In the genomic region with DNA sequence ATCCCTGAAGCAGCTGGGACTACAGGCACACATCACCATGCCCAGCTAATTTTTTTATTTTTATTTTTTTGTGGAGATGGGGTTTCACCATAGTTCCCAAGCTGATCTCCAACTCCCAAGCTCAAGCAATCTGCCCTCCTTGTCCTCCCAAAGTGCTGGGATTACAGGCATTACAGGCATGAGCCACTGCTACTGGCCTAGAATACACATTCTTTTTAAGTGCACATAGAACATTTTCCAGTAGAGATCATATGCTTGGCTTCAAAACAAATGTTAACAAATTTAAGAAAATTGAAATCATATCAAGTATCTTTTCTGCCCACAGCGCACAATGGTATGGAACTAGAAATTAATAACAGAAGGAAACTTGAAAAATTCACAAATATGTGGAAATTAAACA, we compare ENCODE assay signal across 1 cellular context.
TF ChIP-seq lines count a peak whose summit lies in the region.

No MANE protein-coding gene starts in this region.

TF ChIP-seq in WTC11, 78 proteins besides CTCF, POLR2A, EP300 and RAD21 (continued from another document):
- TF ChIP-seq, protein P1, sequence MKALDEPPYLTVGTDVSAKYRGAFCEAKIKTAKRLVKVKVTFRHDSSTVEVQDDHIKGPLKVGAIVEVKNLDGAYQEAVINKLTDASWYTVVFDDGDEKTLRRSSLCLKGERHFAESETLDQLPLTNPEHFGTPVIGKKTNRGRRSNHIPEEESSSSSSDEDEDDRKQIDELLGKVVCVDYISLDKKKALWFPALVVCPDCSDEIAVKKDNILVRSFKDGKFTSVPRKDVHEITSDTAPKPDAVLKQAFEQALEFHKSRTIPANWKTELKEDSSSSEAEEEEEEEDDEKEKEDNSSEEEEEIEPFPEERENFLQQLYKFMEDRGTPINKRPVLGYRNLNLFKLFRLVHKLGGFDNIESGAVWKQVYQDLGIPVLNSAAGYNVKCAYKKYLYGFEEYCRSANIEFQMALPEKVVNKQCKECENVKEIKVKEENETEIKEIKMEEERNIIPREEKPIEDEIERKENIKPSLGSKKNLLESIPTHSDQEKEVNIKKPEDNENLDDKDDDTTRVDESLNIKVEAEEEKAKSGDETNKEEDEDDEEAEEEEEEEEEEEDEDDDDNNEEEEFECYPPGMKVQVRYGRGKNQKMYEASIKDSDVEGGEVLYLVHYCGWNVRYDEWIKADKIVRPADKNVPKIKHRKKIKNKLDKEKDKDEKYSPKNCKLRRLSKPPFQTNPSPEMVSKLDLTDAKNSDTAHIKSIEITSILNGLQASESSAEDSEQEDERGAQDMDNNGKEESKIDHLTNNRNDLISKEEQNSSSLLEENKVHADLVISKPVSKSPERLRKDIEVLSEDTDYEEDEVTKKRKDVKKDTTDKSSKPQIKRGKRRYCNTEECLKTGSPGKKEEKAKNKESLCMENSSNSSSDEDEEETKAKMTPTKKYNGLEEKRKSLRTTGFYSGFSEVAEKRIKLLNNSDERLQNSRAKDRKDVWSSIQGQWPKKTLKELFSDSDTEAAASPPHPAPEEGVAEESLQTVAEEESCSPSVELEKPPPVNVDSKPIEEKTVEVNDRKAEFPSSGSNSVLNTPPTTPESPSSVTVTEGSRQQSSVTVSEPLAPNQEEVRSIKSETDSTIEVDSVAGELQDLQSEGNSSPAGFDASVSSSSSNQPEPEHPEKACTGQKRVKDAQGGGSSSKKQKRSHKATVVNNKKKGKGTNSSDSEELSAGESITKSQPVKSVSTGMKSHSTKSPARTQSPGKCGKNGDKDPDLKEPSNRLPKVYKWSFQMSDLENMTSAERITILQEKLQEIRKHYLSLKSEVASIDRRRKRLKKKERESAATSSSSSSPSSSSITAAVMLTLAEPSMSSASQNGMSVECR (CRISPR knock-in tag; IDR thresholded peaks at IDR 0.05; ENCODE audit: borderline replicate concordance) = no peak
- no peak for TF ChIP-seq MXD4 (CRISPR knock-in tag; IDR thresholded peaks at IDR 0.05; ENCODE audit: borderline replicate concordance)
TF ChIP-seq in WTC11: peak in this region for 0.
